ENCODE assay signal across 1 cellular context in the genomic region with DNA sequence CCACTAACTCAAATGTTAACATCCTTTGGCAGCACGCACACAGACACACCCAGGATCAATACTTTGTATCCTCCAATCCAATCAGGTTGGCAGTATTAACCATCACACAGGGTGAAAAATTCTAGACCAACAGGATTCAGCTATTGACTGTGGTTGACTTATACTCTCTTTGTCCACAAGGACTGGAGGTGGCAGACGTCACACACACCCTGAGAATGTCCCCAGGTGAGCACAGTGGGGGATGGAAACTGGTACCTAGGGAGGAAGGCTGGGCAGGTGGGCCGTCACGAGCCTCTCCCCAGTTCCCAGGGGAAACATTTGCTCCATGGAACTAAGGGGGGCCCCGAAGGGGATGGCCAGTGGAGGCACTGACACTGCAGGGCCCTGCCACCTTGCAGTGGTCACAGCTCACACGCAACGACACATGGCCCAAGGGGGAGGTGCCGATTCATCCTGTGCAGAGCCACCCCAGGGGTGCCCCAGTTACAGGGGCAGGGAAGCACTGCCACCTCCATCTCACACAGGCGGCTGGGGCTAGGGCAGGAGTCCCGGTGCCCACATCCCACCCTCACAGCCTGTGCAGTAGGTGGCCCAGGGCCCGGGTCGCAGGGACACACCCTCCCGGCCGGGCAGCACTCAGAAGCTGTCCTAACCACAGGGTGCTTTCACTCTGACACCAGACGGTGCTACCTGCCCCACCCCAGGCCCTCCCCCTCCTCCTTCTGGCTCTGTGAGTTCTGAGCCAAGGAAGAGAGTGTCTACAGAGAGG.
TF ChIP-seq lines count a peak whose summit lies in the region.

No MANE protein-coding gene starts in this region.

TF ChIP-seq in GM23338, 12 proteins besides CTCF, POLR2A, EP300 and RAD21 (continued from another document):
- no peak for TF ChIP-seq STAT1 (IDR thresholded peaks at IDR 0.05; ENCODE audit: unreplicated experiment)
- TF ChIP-seq CREB1 (CRISPR knock-in tag; IDR thresholded peaks at IDR 0.05; ENCODE audit: low read depth), result no peak
- TF ChIP-seq EZH2phosphoT487 (IDR thresholded peaks at IDR 0.05; ENCODE audit: unreplicated experiment), result no peak
- TF ChIP-seq JUNB (IDR thresholded peaks at IDR 0.05; ENCODE audit: unreplicated experiment), result no peak
- no peak for TF ChIP-seq ZNF114 (CRISPR knock-in tag; IDR thresholded peaks at IDR 0.05)
